In the genomic region with DNA sequence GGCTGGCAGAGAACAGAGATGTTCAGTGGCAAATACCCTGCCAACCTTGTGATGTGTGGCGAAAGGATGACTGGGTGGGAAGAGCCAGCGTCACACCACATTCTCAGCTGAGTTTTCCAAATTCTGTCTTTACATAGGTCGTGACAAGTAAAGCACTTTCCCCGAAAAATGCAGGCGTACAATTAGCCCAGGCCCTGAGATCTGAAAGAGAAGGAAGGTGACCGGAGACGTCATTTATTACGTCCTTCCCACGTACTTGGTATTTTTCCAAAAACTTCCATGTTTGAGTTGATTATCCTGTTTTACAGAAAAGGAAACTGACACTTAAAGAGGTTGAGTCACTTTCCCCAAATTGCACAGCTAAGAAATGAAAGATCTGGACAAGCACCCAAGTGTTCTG, we compare ENCODE assay signal across 13 cellular contexts.
"Had no signal": no experiment of that assay in that cellular context is flagged by ENCODE, and none has a peak within 500 bp of the region (broad histone marks: within the 10 kb centered on the region; RNA-seq: fewer than 3 reads in every experiment).

No MANE protein-coding gene starts in this region.

- H3K4me1 Mint-ChIP-seq: naive B cell; stimulated activated naive B cell treated with anti-CD40 and anti-IgM and Interleukin-4, amounts not matched to agents 10 μg/mL and 1 μg/mL and 100 μg/mL, for 72 hours had no signal

- H3K36me3 Mint-ChIP-seq: naive B cell; stimulated activated naive B cell treated with anti-CD40 and anti-IgM and Interleukin-4, amounts not matched to agents 10 μg/mL and 1 μg/mL and 100 μg/mL, for 72 hours; type B pancreatic cell had no signal

- H3K9me3 ChIP-seq: colonic mucosa, heart left ventricle, psoas muscle, right lobe of liver had no signal

- ATAC-seq: psoas muscle; stimulated activated naive CD8-positive, alpha-beta T cell treated with anti-CD3 and anti-CD28 coated beads, Interleukin-15, amount 100 ng/mL, for 72 hours had no signal

- H3K27ac ChIP-seq: colonic mucosa, heart left ventricle, psoas muscle, right lobe of liver had no signal

- DNase-seq: dermis blood vessel endothelial cell; naive B cell; right lobe of liver; stimulated activated CD4-positive, alpha-beta T cell treated with anti-CD3 and anti-CD28 coated beads, Interleukin-2, amount 100 ng/mL, for 24 hours; stimulated activated CD4-positive, alpha-beta T cell treated with anti-CD3 and anti-CD28 coated beads, Interleukin-4, amount 100 ng/mL, for 4 hours had no signal

- H3K36me3 ChIP-seq: colonic mucosa, heart left ventricle, right lobe of liver had no signal

- H3K9me3 Mint-ChIP-seq: stimulated activated naive B cell treated with anti-CD40 and anti-IgM and Interleukin-4, amounts not matched to agents 10 μg/mL and 1 μg/mL and 100 μg/mL, for 72 hours; stimulated activated naive CD8-positive, alpha-beta T cell treated with anti-CD3 and anti-CD28 coated beads, Interleukin-15, amount 100 ng/mL, for 72 hours had no signal

- H3K27ac Mint-ChIP-seq: naive B cell; nephron progenitor cell; stimulated activated naive B cell treated with anti-CD40 and anti-IgM and Interleukin-4, amounts not matched to agents 10 μg/mL and 1 μg/mL and 100 μg/mL, for 72 hours; type B pancreatic cell had no signal

- H3K4me3 ChIP-seq: colonic mucosa, heart left ventricle, lung, psoas muscle, right lobe of liver had no signal

- H3K4me3 Mint-ChIP-seq: nephron progenitor cell; stimulated activated naive B cell treated with anti-CD40 and anti-IgM and Interleukin-4, amounts not matched to agents 10 μg/mL and 1 μg/mL and 100 μg/mL, for 72 hours; type B pancreatic cell had no signal
